ENCODE assay signal across 8 cellular contexts in the genomic region with DNA sequence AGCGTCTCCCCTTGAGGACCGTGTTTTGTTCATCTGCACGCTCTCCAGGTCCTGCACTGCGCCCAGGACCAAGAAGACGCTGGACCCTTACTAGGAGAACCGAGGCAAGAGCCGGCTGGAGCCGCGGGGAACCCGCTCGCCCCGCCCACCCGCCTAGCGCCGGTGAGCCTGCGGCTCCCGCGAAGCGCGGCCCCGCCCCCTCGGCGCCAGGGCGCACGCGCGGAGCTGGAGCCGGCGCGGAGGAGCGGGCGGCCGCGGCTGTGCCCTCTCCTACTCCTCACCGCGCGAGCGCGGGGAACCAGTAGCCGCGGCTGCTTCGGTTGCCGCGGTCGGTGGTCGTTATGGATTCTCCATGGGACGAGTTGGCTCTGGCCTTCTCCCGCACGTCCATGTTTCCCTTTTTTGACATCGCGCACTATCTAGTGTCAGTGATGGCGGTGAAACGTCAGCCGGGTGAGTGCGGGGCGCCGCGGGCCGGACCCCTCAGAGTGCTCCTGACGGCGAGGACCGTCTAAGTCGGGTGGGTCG. TPM values are rescaled to one million over a fixed set of nuclear protein-coding genes. Genes with fewer than 3 reads are reported as not detected.
DNase-seq lines count a peak whose midpoint lies in the region; ATAC-seq lines count a peak whose summit lies in the region.

A gene with protein sequence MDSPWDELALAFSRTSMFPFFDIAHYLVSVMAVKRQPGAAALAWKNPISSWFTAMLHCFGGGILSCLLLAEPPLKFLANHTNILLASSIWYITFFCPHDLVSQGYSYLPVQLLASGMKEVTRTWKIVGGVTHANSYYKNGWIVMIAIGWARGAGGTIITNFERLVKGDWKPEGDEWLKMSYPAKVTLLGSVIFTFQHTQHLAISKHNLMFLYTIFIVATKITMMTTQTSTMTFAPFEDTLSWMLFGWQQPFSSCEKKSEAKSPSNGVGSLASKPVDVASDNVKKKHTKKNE (plus strand): TSS at position 222 of the 528 bp plus-strand sequence. CDS start 120 bp downstream, at position 342.

- H3K27me3 Mint-ChIP-seq in CD8-positive, alpha-beta memory T cell = peaks cover 9 to 31% of the 10 kb centered on the region in 2 donors

- H3K27me3 ChIP-seq in CD8-positive, alpha-beta memory T cell (ENCODE audit: insufficient read depth, low read length, poor library complexity, severe bottlenecking) = peaks cover 4% of the 10 kb centered on the region

- peak; percentile 72 to 84 (median 81) for DNase-seq in CD8-positive, alpha-beta memory T cell
- peak; percentile 89 for DNase-seq in NCI-H82 (lab: John Stamatoyannopoulos, UW)
- peak; percentile 38 to 58 for DNase-seq in activated CD8-positive, alpha-beta memory T cell treated with anti-CD3 and anti-CD28 coated beads for 4 hours (ENCODE audit: low read depth in 2 of 2)
- peak; percentile 71 for DNase-seq in midbrain (lab: John Stamatoyannopoulos, UW)
- peak; percentile 63 to 70 for DNase-seq in stimulated activated CD8-positive, alpha-beta memory T cell treated with anti-CD3 and anti-CD28 coated beads, Interleukin-15, amount 100 ng/mL, for 48 hours (ENCODE audit: low read depth in 2 of 2)

- no peaks in the 10 kb centered on the region for H3K9me3 ChIP-seq in CD8-positive, alpha-beta memory T cell (ENCODE audit: low read length)

- peak within 1 kb of the TSS; percentile 29 for H3K27ac ChIP-seq in CD8-positive, alpha-beta memory T cell (ENCODE audit: low read depth, low read length)

- H3K9me3 Mint-ChIP-seq in CD8-positive, alpha-beta memory T cell = no peaks in the 10 kb centered on the region

- peak within 1 kb of the TSS; percentile 58 for H3K4me3 ChIP-seq in CD8-positive, alpha-beta memory T cell (ENCODE audit: low read length)

- H3K4me1 Mint-ChIP-seq in CD8-positive, alpha-beta memory T cell = peaks cover 19 to 32% (median 27%) of the 10 kb centered on the region in 3 donors

- in situ Hi-C loops in endometrial microvascular endothelial cells (cut with HindIII; ENCODE audit: inconsistent ontology term, low pct_unique_long_range_greater_than_20kb, low sequenced_read_pairs) = no loop called here

- H3K4me1 ChIP-seq in CD8-positive, alpha-beta memory T cell (ENCODE audit: insufficient read depth, low read length) = peaks cover 17% of the 10 kb centered on the region

- POLR2A ChIA-PET in CD8-positive, alpha-beta memory T cell (lab: Charles Lee) = interaction anchor here (0.5 to 1.0 kb wide), 3 partner anchors 14 to 408 kb away, joined by 3 read pairs; no protein-coding TSS in a partner anchor

- peaks cover 0 to 6% (median 0%) of the 10 kb centered on the region in 3 donors for H3K36me3 Mint-ChIP-seq in CD8-positive, alpha-beta memory T cell

- CTCF ChIA-PET in CD8-positive, alpha-beta memory T cell (lab: Charles Lee) = interaction anchor here (1.8 kb wide), 1 partner anchor 24 kb away, joined by 5 read pairs; no protein-coding TSS in a partner anchor

- peak; percentile 85 for ATAC-seq in GM19397 (IDR thresholded peaks at IDR 0.05; ENCODE audit: unreplicated experiment)
- peak; percentile 76 for ATAC-seq in HG03521 (IDR thresholded peaks at IDR 0.05; ENCODE audit: unreplicated experiment)

- no peaks in the 10 kb centered on the region for H3K36me3 ChIP-seq in CD8-positive, alpha-beta memory T cell (ENCODE audit: insufficient read depth, low read length)

- peak within 1 kb of the TSS; percentile 10 to 91 (median 82) for H3K27ac Mint-ChIP-seq in CD8-positive, alpha-beta memory T cell

- peak within 1 kb of the TSS; percentile 87 to 96 (median 91) for H3K4me3 Mint-ChIP-seq in CD8-positive, alpha-beta memory T cell

RNA-seq across cellular contexts. Expression of the gene that starts here (rescaled TPM):
- 10 to 100 TPM; 16.1 to 19.2 TPM for total RNA-seq in CD8-positive, alpha-beta memory T cell
- 18.5 TPM for polyA plus RNA-seq in CD8-positive, alpha-beta memory T cell
- 16.4 TPM for total RNA-seq in endometrial microvascular endothelial cells (ENCODE audit: inconsistent ontology term)

Comparison
In these comparisons a context has a peak if more than half of its experiments do, and no peak if none do; other contexts are left out.
1. Peak in every context shown above with its lines: DNase-seq, ATAC-seq, H3K4me3 ChIP-seq and H3K27ac ChIP-seq.